11 cellular contexts compared by ENCODE assay signal in the genomic region with DNA sequence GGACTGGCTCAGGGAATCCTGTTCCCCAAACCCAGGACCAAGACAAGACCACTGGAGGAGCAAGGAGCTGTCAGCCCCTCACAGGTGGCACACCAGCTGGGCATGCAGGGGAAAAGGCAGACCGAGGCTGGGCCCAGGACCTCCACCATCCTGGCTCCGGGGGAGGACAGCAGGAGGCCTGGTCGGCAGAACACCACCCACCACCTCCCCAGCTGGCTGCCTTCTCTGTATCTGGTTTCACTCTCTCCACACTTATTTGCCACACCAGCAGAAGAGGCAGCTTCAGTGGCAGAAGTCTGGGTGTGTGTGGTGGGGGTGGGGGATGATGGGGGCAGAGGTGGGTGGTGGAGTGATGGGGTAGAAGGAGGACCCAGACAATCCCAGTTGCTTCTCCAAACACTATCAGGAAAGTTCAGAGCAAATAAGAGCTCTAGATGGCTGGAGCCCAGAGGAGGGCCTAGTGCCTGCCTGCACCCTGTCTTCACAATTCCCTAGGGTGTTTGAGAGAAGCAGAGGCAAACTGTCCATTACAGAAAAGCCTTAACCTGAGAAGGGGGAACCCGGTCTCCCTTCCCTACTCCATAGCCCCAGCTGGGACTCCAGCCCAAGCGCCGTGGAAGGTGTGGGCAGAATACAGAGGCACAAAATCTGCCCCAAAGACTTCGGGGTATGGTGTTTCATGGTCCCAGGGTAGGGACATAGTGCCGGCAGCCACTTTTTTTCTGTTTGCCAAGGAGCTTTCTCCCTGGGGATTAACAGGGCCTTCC. TPM values are rescaled to one million over a fixed set of nuclear protein-coding genes. Genes with fewer than 3 reads are reported as not detected.
DNase-seq lines count a peak whose midpoint lies in the region; ATAC-seq and TF ChIP-seq lines count a peak whose summit lies in the region.
"Had no signal": no experiment of that assay in that cellular context is flagged by ENCODE, and none has a peak within 500 bp of the region (broad histone marks: within the 10 kb centered on the region; RNA-seq: fewer than 3 reads in every experiment).

No MANE protein-coding gene starts in this region.

- no peak overlapping the region for H3K4me3 ChIP-seq in SJCRH30
- H3K4me3 ChIP-seq in right lobe of liver, result no peak overlapping the region
- no peak overlapping the region for H3K4me3 ChIP-seq in thyroid gland (replicated peaks in 1 of 3)
- no peak overlapping the region for H3K4me3 ChIP-seq in dorsolateral prefrontal cortex

- H3K27me3 Mint-ChIP-seq in activated T-helper 2 cell treated with anti-CD3 and anti-CD28 coated beads, Interferon-gamma antibody, Interleukin-2, Interleukin-4, amounts not matched to agents 10 μg/mL and 5 μg/mL and 100 μg/mL, durations not matched to agents 14 hours and 24 hours and 36 hours (ENCODE audit: low read depth), result no peaks in the 10 kb centered on the region

- no peaks in the 10 kb centered on the region for H3K9me3 ChIP-seq in SJCRH30 (replicated peaks)
- no peaks in the 10 kb centered on the region for H3K9me3 ChIP-seq in right lobe of liver
- H3K9me3 ChIP-seq in thyroid gland, result no peaks in the 10 kb centered on the region

- no peak for TF ChIP-seq CTCF in right lobe of liver (IDR thresholded peaks at IDR 0.05)
- no peak for TF ChIP-seq CTCF in thyroid gland (IDR thresholded peaks at IDR 0.05)
- no peak for TF ChIP-seq CTCF in dorsolateral prefrontal cortex (IDR thresholded peaks at IDR 0.05 in 54 of 56, conservative IDR thresholded peaks at IDR 0.05 in 2 of 56; ENCODE audit: low read depth in 1 of 56, partially characterized antibody in 56 of 56)

- H3K27ac Mint-ChIP-seq in activated T-helper 2 cell treated with anti-CD3 and anti-CD28 coated beads, Interferon-gamma antibody, Interleukin-2, Interleukin-4, amounts not matched to agents 10 μg/mL and 5 μg/mL and 100 μg/mL, durations not matched to agents 14 hours and 24 hours and 36 hours, result no peak overlapping the region
- H3K27ac Mint-ChIP-seq: immature natural killer cell had no signal

- H3K4me3 Mint-ChIP-seq in activated T-helper 2 cell treated with anti-CD3 and anti-CD28 coated beads, Interferon-gamma antibody, Interleukin-2, Interleukin-4, amounts not matched to agents 10 μg/mL and 5 μg/mL and 100 μg/mL, durations not matched to agents 14 hours and 24 hours and 36 hours (ENCODE audit: low read depth), result no peak overlapping the region
- H3K4me3 Mint-ChIP-seq: immature natural killer cell had no signal

- no peak for TF ChIP-seq POLR2A in right lobe of liver (IDR thresholded peaks at IDR 0.05)
- no peak for TF ChIP-seq POLR2A in thyroid gland (IDR thresholded peaks at IDR 0.05)

- peak overlapping the region; percentile 72 for H3K27ac ChIP-seq in SJCRH30
- peak overlapping the region in 2 of 3 donors; percentile 87 to 92 for H3K27ac ChIP-seq in right lobe of liver
- H3K27ac ChIP-seq in thyroid gland, result peak overlapping the region; percentile 93 to 96 (median 95)
- H3K27ac ChIP-seq in dorsolateral prefrontal cortex, result no peak overlapping the region

- intact Hi-C loops in right lobe of liver (cut with DNase I), result no loop called here
- intact Hi-C loops in thyroid gland (cut with DNase I), result loop anchor here (2.0 to 5.0 kb wide), 2 partner anchors 33 to 52 kb away; a partner anchor contains a TSS
- intact Hi-C loops in activated T-helper 2 cell treated with anti-CD3 and anti-CD28 coated beads, Interferon-gamma antibody, Interleukin-2, Interleukin-4, amounts not matched to agents 10 μg/mL and 5 μg/mL and 100 μg/mL, durations not matched to agents 14 hours and 24 hours and 36 hours (cut with micrococcal nuclease), result loop anchor here (5.0 kb wide), 1 partner anchor 52 kb away; a partner anchor contains a TSS
- intact Hi-C loops in dorsolateral prefrontal cortex (cut with DNase I), result no loop called here

- peaks cover 6% of the 10 kb centered on the region for H3K4me1 Mint-ChIP-seq in activated T-helper 2 cell treated with anti-CD3 and anti-CD28 coated beads, Interferon-gamma antibody, Interleukin-2, Interleukin-4, amounts not matched to agents 10 μg/mL and 5 μg/mL and 100 μg/mL, durations not matched to agents 14 hours and 24 hours and 36 hours (ENCODE audit: low read depth)
- H3K4me1 Mint-ChIP-seq: immature natural killer cell had no signal

- no peaks in the 10 kb centered on the region for H3K36me3 ChIP-seq in SJCRH30
- H3K36me3 ChIP-seq in right lobe of liver, result no peaks in the 10 kb centered on the region
- H3K36me3 ChIP-seq in thyroid gland, result no peaks in the 10 kb centered on the region

- no peaks in the 10 kb centered on the region for H3K36me3 Mint-ChIP-seq in activated T-helper 2 cell treated with anti-CD3 and anti-CD28 coated beads, Interferon-gamma antibody, Interleukin-2, Interleukin-4, amounts not matched to agents 10 μg/mL and 5 μg/mL and 100 μg/mL, durations not matched to agents 14 hours and 24 hours and 36 hours (ENCODE audit: low read depth)
- H3K36me3 Mint-ChIP-seq: immature natural killer cell had no signal

- H3K27me3 ChIP-seq in SJCRH30 (no peaks in the 10 kb centered on the region), right lobe of liver (no peaks in the 10 kb centered on the region), thyroid gland (no peaks in the 10 kb centered on the region), dorsolateral prefrontal cortex (peaks cover 0 to 4% (median 0%) of the 10 kb centered on the region in 45 donors)

- H3K4me1 ChIP-seq in SJCRH30, result peaks cover 63% of the 10 kb centered on the region
- H3K4me1 ChIP-seq in right lobe of liver, result peaks cover 0 to 33% (median 15%) of the 10 kb centered on the region in 4 donors
- H3K4me1 ChIP-seq in thyroid gland, result peaks cover 52 to 85% of the 10 kb centered on the region in 2 donors

- DNase-seq in DMS79 treated with DMSO at 0.1 percent for 48 hours (lab: John Stamatoyannopoulos, UW), result peak; percentile 52
- no peak for DNase-seq in DMS79 (lab: John Stamatoyannopoulos, UW)
- peak; percentile 71 to 77 for DNase-seq in SJCRH30
- no peak for DNase-seq in right lobe of liver
- DNase-seq in thyroid gland, result peak in 1 of 2 donors; percentile 29
- no peak for DNase-seq in Ammon's horn (ENCODE audit: low spot score)
- no peak for DNase-seq in activated T-helper 2 cell treated with anti-CD3 and anti-CD28 coated beads, Interferon-gamma antibody, Interleukin-2, Interleukin-4, amounts not matched to agents 10 μg/mL and 5 μg/mL and 100 μg/mL, durations not matched to agents 14 hours and 24 hours and 36 hours (ENCODE audit: low spot score)
- no peak for DNase-seq in dorsolateral prefrontal cortex
- DNase-seq: activated T-cell treated with anti-CD3 and anti-CD28 coated beads for 4 hours, immature natural killer cell, NCI-H187 treated with DMSO at 0.1 percent for 48 hours had no signal

- 40% methylated on average over 1 of the region's 8 CpGs for WGBS in right lobe of liver (ENCODE audit: insufficient coverage, low coverage, low lambda C conversion rate, missing lambda C conversion rate)
- 51 to 63% methylated on average over 3 to 7 of the region's 8 CpGs for WGBS in thyroid gland, 2 donors

- ATAC-seq in right lobe of liver, result no peak

- no peaks in the 10 kb centered on the region for H3K9me3 Mint-ChIP-seq in activated T-helper 2 cell treated with anti-CD3 and anti-CD28 coated beads, Interferon-gamma antibody, Interleukin-2, Interleukin-4, amounts not matched to agents 10 μg/mL and 5 μg/mL and 100 μg/mL, durations not matched to agents 14 hours and 24 hours and 36 hours
- H3K9me3 Mint-ChIP-seq: immature natural killer cell had no signal

RNA-seq across cellular contexts. Expression of a gene that starts 52.0 kb away (rescaled TPM):
- 59.6 and 76.1 TPM in 2 replicates for total RNA-seq in SJCRH30 (2014; rRNA removed; shearing (Covaris generic))
- total RNA-seq in right lobe of liver, result 1 to 10 TPM; 1.8 to 4.1 (median 3.3) TPM
- total RNA-seq in thyroid gland, result 100 to 1,000 TPM in 2 of 4 donors, 10 to 100 TPM in 2; 75.8 to 168 (median 108) TPM
- 3.2 and 3.5 TPM in 2 replicates for total RNA-seq in activated T-helper 2 cell treated with anti-CD3 and anti-CD28 coated beads, Interferon-gamma antibody, Interleukin-2, Interleukin-4, amounts not matched to agents 10 μg/mL and 5 μg/mL and 100 μg/mL, durations not matched to agents 14 hours and 24 hours and 36 hours
- total RNA-seq in dorsolateral prefrontal cortex, result 10 to 100 TPM; 10.0 to 38.0 (median 18.7) TPM

Comparison
In these comparisons a context has a peak if more than half of its experiments do, and no peak if none do; other contexts are left out.
1. DNase-seq: peak in DMS79 treated with DMSO at 0.1 percent for 48 hours (single experiment) and SJCRH30 (2 of 2); none in DMS79 (single experiment), right lobe of liver (0 of 3), Ammon's horn (single experiment), activated T-helper 2 cell treated with anti-CD3 and anti-CD28 coated beads, Interferon-gamma antibody, Interleukin-2, Interleukin-4, amounts not matched to agents 10 μg/mL and 5 μg/mL and 100 μg/mL, durations not matched to agents 14 hours and 24 hours and 36 hours (single experiment) and dorsolateral prefrontal cortex (0 of 10).
2. H3K27ac ChIP-seq: peak in SJCRH30 (single experiment), right lobe of liver (2 of 3) and thyroid gland (3 of 3); none in dorsolateral prefrontal cortex (0 of 59).
3. intact Hi-C loops: an anchor here in thyroid gland (2.0 to 5.0 kb wide) and activated T-helper 2 cell treated with anti-CD3 and anti-CD28 coated beads, Interferon-gamma antibody, Interleukin-2, Interleukin-4, amounts not matched to agents 10 μg/mL and 5 μg/mL and 100 μg/mL, durations not matched to agents 14 hours and 24 hours and 36 hours (5.0 kb wide); none called in right lobe of liver and dorsolateral prefrontal cortex.